ENCODE assay signal across 8 cellular contexts in the genomic region with DNA sequence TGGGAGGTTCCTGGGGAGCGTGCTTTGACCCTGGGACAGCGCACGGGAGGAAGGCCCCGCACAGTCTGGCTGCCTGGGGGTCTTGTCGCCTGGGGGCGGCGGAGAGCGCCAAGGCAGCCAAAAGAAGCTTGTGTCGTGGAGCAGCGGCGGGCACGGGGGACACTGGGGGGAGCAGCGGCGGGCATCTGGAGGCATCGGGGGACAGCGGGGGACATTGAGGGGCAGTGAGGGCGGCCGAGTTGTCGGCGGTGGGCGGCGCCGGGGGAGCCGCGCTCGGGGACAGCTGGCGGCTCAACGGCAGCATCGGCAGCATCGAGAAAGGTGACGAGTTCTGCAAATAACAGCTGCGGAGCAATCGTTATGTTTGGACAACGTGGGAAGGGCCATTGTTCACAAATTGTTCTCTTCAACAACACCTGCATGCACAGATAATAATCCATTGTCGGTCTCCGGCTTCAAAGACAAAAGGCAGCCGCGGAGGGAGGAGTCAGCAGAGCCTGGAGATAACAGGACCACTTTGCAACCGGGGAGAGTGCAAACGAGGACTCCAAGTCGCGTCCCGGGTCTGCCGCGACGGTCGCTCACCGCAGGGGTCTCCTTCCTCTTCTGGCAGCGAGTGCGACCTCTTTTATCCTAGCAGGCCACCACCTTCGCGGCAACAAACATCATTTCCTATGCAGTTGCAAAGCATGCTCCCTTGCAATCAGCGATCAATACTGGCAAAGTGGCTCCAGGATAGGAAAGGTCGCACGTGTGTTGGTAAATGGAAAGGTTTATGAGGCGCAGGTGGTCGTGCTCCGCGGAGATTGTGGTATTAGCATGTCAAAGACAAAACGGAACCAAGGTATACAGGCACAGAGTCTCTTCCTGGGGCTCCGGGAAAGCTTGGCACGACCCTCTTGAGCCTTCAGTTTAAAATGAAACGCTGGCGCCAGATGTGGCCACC.
DNase-seq lines count a peak whose midpoint lies in the region; TF ChIP-seq lines count a peak whose summit lies in the region.

No MANE protein-coding gene starts in this region.

- H3K4me1 ChIP-seq in right atrium auricular region = peaks cover 0 to 15% of the 10 kb centered on the region in 2 donors

- H3K36me3 ChIP-seq in right atrium auricular region = no peaks in the 10 kb centered on the region

- no peak for TF ChIP-seq CTCF in right atrium auricular region (IDR thresholded peaks at IDR 0.05)
- peak; percentile 13 for TF ChIP-seq CTCF in retinal pigment epithelial cell (conservative IDR thresholded peaks at IDR 0.05; ENCODE audit: low read depth, low read length)

- no peaks in the 10 kb centered on the region for H3K9me3 ChIP-seq in right atrium auricular region

- H3K4me3 ChIP-seq in right atrium auricular region (peak overlapping the region; percentile 28 to 46), retinal pigment epithelial cell (ENCODE audit: low read length) (peak overlapping the region; percentile 55)

- DNase-seq in DMS53 treated with DMSO at 0.1 percent for 48 hours (lab: John Stamatoyannopoulos, UW; ENCODE audit: unreplicated experiment) (peak; percentile 88), NCI-H2107 (lab: John Stamatoyannopoulos, UW) (peak; percentile 24), right atrium auricular region (ENCODE audit: low spot score) (no peak), retinal pigment epithelial cell (ENCODE audit: low read depth) (no peak), cerebellar cortex (ENCODE audit: low spot score) (no peak), H4 (ENCODE audit: low spot score) (no peak), RKO (ENCODE audit: low spot score) (no peak)
- DNase-seq in activated effector memory CD4-positive, alpha-beta T cell treated with anti-CD3 and anti-CD28 coated beads, Interleukin-2, amount 50 U/mL, for 16 hours = peak; percentile 69

- H3K27me3 ChIP-seq in right atrium auricular region = no peaks in the 10 kb centered on the region

- H3K27ac ChIP-seq in right atrium auricular region = no peak overlapping the region

Comparison
In these comparisons a context has a peak if more than half of its experiments do, and no peak if none do; other contexts are left out.
1. DNase-seq: peak in DMS53 treated with DMSO at 0.1 percent for 48 hours (single experiment), NCI-H2107 (single experiment) and activated effector memory CD4-positive, alpha-beta T cell treated with anti-CD3 and anti-CD28 coated beads, Interleukin-2, amount 50 U/mL, for 16 hours (single experiment); none in right atrium auricular region (single experiment), retinal pigment epithelial cell (single experiment), cerebellar cortex (single experiment), H4 (single experiment) and RKO (single experiment).